ENCODE assay signal across 15 cellular contexts in genomic region chr12:21675096-21675495, GRCh38. TPM values are rescaled to one million over a fixed set of nuclear protein-coding genes. Genes with fewer than 3 reads are reported as not detected.
DNase-seq lines count a peak whose midpoint lies in the region; ATAC-seq and TF ChIP-seq lines count a peak whose summit lies in the region.
"Had no signal": no experiment of that assay in that cellular context is flagged by ENCODE, and none has a peak within 500 bp of the region (broad histone marks: within the 10 kb centered on the region; RNA-seq: fewer than 3 reads in every experiment).

No MANE protein-coding gene starts in this region.

- no peak overlapping the region for H3K4me3 ChIP-seq in foreskin fibroblast (ENCODE audit: low read depth in 1 of 2, low read length in 2 of 2)
- no peak overlapping the region for H3K4me3 ChIP-seq in thyroid gland (replicated peaks in 1 of 3)
- H3K4me3 ChIP-seq: BLaER1 had no signal

- H3K27ac Mint-ChIP-seq in activated naive CD8-positive, alpha-beta T cell = peak overlapping the region; percentile 93
- H3K27ac Mint-ChIP-seq in activated naive CD8-positive, alpha-beta T cell treated with anti-CD3 and anti-CD28 coated beads for 36 hours = no peak overlapping the region
- H3K27ac Mint-ChIP-seq: HFFc6 had no signal

- H3K4me1 ChIP-seq in thyroid gland = peaks cover 4 to 6% of the 10 kb centered on the region in 2 donors

- TF ChIP-seq CTCF in foreskin fibroblast (IDR thresholded peaks at IDR 0.05; ENCODE audit: low read depth, low read length) (no peak), thyroid gland (IDR thresholded peaks at IDR 0.05) (no peak)

- H3K4me3 Mint-ChIP-seq in activated naive CD8-positive, alpha-beta T cell = no peak overlapping the region
- H3K4me3 Mint-ChIP-seq in activated naive CD8-positive, alpha-beta T cell treated with anti-CD3 and anti-CD28 coated beads for 36 hours = no peak overlapping the region
- H3K4me3 Mint-ChIP-seq: HFFc6 had no signal

- 84 to 92% methylated on average over 5 of the region's 5 CpGs for WGBS in thyroid gland, 2 donors

- H3K9me3 Mint-ChIP-seq in activated naive CD8-positive, alpha-beta T cell (ENCODE audit: low read depth) = no peaks in the 10 kb centered on the region
- no peaks in the 10 kb centered on the region for H3K9me3 Mint-ChIP-seq in activated naive CD8-positive, alpha-beta T cell treated with anti-CD3 and anti-CD28 coated beads for 36 hours
- H3K9me3 Mint-ChIP-seq: HFFc6 had no signal

- H3K4me1 Mint-ChIP-seq in activated naive CD8-positive, alpha-beta T cell (ENCODE audit: low read depth) = peaks cover 49% of the 10 kb centered on the region
- H3K4me1 Mint-ChIP-seq in activated naive CD8-positive, alpha-beta T cell treated with anti-CD3 and anti-CD28 coated beads for 36 hours = peaks cover 42% of the 10 kb centered on the region

- H3K9me3 ChIP-seq in thyroid gland = no peaks in the 10 kb centered on the region

- ATAC-seq in HG03354 (IDR thresholded peaks at IDR 0.05; ENCODE audit: poor library complexity, severe bottlenecking, unreplicated experiment) = no peak

- no peak for TF ChIP-seq POLR2A in thyroid gland (IDR thresholded peaks at IDR 0.05)

- H3K36me3 Mint-ChIP-seq in activated naive CD8-positive, alpha-beta T cell = no peaks in the 10 kb centered on the region
- no peaks in the 10 kb centered on the region for H3K36me3 Mint-ChIP-seq in activated naive CD8-positive, alpha-beta T cell treated with anti-CD3 and anti-CD28 coated beads for 36 hours

- H3K27ac ChIP-seq in thyroid gland = no peak overlapping the region
- H3K27ac ChIP-seq: BLaER1, HL-60 had no signal

- no peak for DNase-seq in activated naive CD8-positive, alpha-beta T cell treated with anti-CD3 and anti-CD28 coated beads for 36 hours
- peak; percentile 32 for DNase-seq in NCI-H526 treated with DMSO at 0.1 percent for 48 hours (lab: John Stamatoyannopoulos, UW)
- peak; percentile 16 for DNase-seq in foreskin melanocyte
- no peak for DNase-seq in foreskin fibroblast
- no peak for DNase-seq in thyroid gland
- DNase-seq: 8988T, AML-193, Calu3, DMS 273 treated with DMSO at 0.1 percent for 48 hours, HCEC 1CT, HFFc6 had no signal

- H3K27me3 Mint-ChIP-seq in activated naive CD8-positive, alpha-beta T cell = no peaks in the 10 kb centered on the region
- no peaks in the 10 kb centered on the region for H3K27me3 Mint-ChIP-seq in activated naive CD8-positive, alpha-beta T cell treated with anti-CD3 and anti-CD28 coated beads for 36 hours

- intact Hi-C loops in thyroid gland (cut with DNase I) = loop anchor here (5.0 kb wide), 1 partner anchor 63 kb away; no protein-coding TSS in a partner anchor

- H3K36me3 ChIP-seq in thyroid gland = no peaks in the 10 kb centered on the region
- H3K36me3 ChIP-seq: BLaER1 had no signal

- no peaks in the 10 kb centered on the region for H3K27me3 ChIP-seq in thyroid gland
- H3K27me3 ChIP-seq: BLaER1 had no signal

RNA-seq across cellular contexts. Expression of gene LDHB, which starts 17.5 kb away (rescaled TPM):
- 1,000 to 10,000 TPM; 1,947 to 1,996 TPM for total RNA-seq in activated naive CD8-positive, alpha-beta T cell treated with anti-CD3 and anti-CD28 coated beads for 36 hours
- 100 to 1,000 TPM; 338 to 531 (median 407) TPM for total RNA-seq in thyroid gland

Comparison
In these comparisons a context has a peak if more than half of its experiments do, and no peak if none do; other contexts are left out.
1. DNase-seq: peak in NCI-H526 treated with DMSO at 0.1 percent for 48 hours (single experiment) and foreskin melanocyte (single experiment); none in activated naive CD8-positive, alpha-beta T cell treated with anti-CD3 and anti-CD28 coated beads for 36 hours (single experiment), foreskin fibroblast (0 of 2) and thyroid gland (0 of 2).